In genomic region chr19:1383311-1384084, GRCh38 we compare ENCODE assay signal across 8 cellular contexts. TPM values are rescaled to one million over a fixed set of nuclear protein-coding genes. Genes with fewer than 3 reads are reported as not detected.
DNase-seq lines count a peak whose midpoint lies in the region; ATAC-seq and TF ChIP-seq lines count a peak whose summit lies in the region.

Gene NDUFS7 (plus strand): TSS chr19:1383907. CDS start chr19:1383927, 20 bp downstream.

- ATAC-seq in GM18502 (IDR thresholded peaks at IDR 0.05; ENCODE audit: poor library complexity, unreplicated experiment) (peak; percentile 74), HG02970 (IDR thresholded peaks at IDR 0.05; ENCODE audit: low FRiP score, unreplicated experiment) (peak; percentile 88), right cardiac atrium (peak; percentile 87 to 88)

- peak; percentile 65 to 87 for DNase-seq in NCI-H1930 (lab: John Stamatoyannopoulos, UW)
- peak; percentile 90 to 95 (median 95) for DNase-seq in right cardiac atrium
- peak in 1 of 2 donors; percentile 95 for DNase-seq in vagina (ENCODE audit: extremely low spot score in 2 of 2)

- TF ChIP-seq CTCF in vagina (IDR thresholded peaks at IDR 0.05): peak in 1 of 3 experiments; percentile 46

- H3K4me1 ChIP-seq in right cardiac atrium (ENCODE audit: control insufficient read depth, insufficient read depth, low read length) (no peaks in the 10 kb centered on the region), rectal smooth muscle tissue (ENCODE audit: control insufficient read depth, insufficient read depth, low read length) (peaks cover 5% of the 10 kb centered on the region), vagina (peaks cover 40% of the 10 kb centered on the region)

- peak within 1 kb of the TSS; percentile 94 for H3K9ac ChIP-seq in rectal smooth muscle tissue (ENCODE audit: low read length)

- under 1% methylated on average over 90 of the region's 90 CpGs for WGBS in right cardiac atrium

- H3K27me3 ChIP-seq in right cardiac atrium (ENCODE audit: control insufficient read depth, insufficient read depth) (no peaks in the 10 kb centered on the region), rectal smooth muscle tissue (ENCODE audit: control insufficient read depth, insufficient read depth, low read length) (no peaks in the 10 kb centered on the region), vagina (no peaks in the 10 kb centered on the region)

- H3K4me3 ChIP-seq in right cardiac atrium (ENCODE audit: low read length): peak within 1 kb of the TSS; percentile 49
- H3K4me3 ChIP-seq in rectal smooth muscle tissue (ENCODE audit: low read length): peak within 1 kb of the TSS; percentile 74
- peak within 1 kb of the TSS; percentile 70 to 84 for H3K4me3 ChIP-seq in vagina

- no peaks in the 10 kb centered on the region for H3K9me3 ChIP-seq in right cardiac atrium (ENCODE audit: control insufficient read depth, low read length)
- no peaks in the 10 kb centered on the region for H3K9me3 ChIP-seq in vagina

- intact Hi-C loops in T-helper 2 cell treated with Interferon-gamma antibody and Interleukin-4, amounts not matched to agents 100 ng/mL and 5 ng/mL, for 36 hours (cut with micrococcal nuclease): loop anchor here (1.0 to 2.0 kb wide), 2 partner anchors 24 to 55 kb away; partner anchors contain the start of genes DAZAP1 and RPS15
- intact Hi-C loops in right cardiac atrium (cut with DNase I) (loop anchor here in 1 of 4 donors (5.0 kb wide), 1 partner anchor 101 kb away; no protein-coding TSS in a partner anchor), vagina (cut with DNase I) (loop anchor here (10.0 kb wide), 1 partner anchor 109 kb away; the partner anchor contains the start of gene FAM174C)

- H3K27ac ChIP-seq in angular gyrus (ENCODE audit: low read depth, low read length) (peak within 1 kb of the TSS; percentile 96), right cardiac atrium (ENCODE audit: low read length) (peak within 1 kb of the TSS; percentile 77), rectal smooth muscle tissue (ENCODE audit: low read depth, low read length) (peak within 1 kb of the TSS; percentile 87), vagina (peak within 1 kb of the TSS; percentile 92)

- peak in 1 of 2 donors; percentile 50 for TF ChIP-seq POLR2A in vagina (IDR thresholded peaks at IDR 0.05)

- H3K36me3 ChIP-seq in rectal smooth muscle tissue (ENCODE audit: control insufficient read depth, insufficient read depth, low read length) (no peaks in the 10 kb centered on the region), vagina (peaks cover 0 to 6% of the 10 kb centered on the region in 2 donors)

RNA-seq across cellular contexts. Expression of gene NDUFS7, which starts in this region (rescaled TPM):
- 92.2 and 97.5 TPM in 2 replicates for total RNA-seq in T-helper 2 cell treated with Interferon-gamma antibody and Interleukin-4, amounts not matched to agents 100 ng/mL and 5 ng/mL, for 36 hours
- total RNA-seq in right cardiac atrium (100 to 1,000 TPM; 209 to 294 (median 259) TPM), vagina (141 TPM)
- 437 TPM for polyA plus RNA-seq in right cardiac atrium
